Comparison of ENCODE assay signal across 1 cellular context in genomic region chr5:172646716-172647285, GRCh38.
TF ChIP-seq lines count a peak whose summit lies in the region.

No MANE protein-coding gene starts in this region.

TF ChIP-seq in K562, 482 proteins besides CTCF, POLR2A, EP300 and RAD21 (continued from another document):
- TF ChIP-seq ZBTB34 (CRISPR knock-in tag; IDR thresholded peaks at IDR 0.05): no peak
- TF ChIP-seq ZBTB43 (CRISPR knock-in tag; IDR thresholded peaks at IDR 0.05): no peak
